Comparison of ENCODE assay signal across 8 cellular contexts in the genomic region with DNA sequence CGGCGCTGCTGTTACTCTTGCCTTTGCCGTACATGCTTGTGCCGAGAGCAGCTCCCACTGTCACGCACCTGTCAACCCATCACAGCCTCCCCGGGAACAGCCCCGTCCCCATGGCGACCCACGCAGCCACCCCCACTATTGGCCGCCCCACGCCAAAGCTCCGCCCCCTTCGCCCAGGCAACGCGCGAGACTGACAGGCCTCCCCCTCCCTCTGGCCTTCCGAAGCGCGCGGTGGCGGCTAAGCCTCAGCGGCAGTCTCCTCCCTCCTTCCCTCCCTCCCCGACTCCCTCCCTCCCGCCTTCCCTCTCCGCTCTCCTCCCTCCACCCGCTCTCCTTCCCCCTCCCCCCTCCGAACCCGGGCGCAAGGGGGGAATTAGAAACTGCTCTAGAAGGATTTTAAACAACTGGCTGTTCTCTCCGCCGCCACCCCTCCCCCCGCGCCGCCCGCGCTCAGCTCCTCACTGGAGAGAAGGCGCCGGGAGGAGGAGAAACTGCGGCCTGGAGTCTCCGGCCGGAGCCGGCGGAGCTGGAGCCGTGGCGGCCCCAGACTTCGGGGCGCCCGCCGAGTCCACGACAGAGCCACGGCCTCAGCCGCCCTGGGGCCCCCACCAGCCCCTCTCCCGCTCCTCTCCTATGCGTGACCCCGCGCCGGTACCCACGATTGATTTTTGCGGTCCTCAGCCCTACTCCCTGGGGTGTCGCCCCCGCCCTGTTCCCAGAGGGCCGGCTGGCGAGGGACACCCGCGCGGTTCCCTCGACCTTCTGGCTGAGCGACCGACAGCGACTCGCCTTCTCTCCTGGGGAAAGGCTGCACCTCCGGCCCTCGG. TPM values are rescaled to one million over a fixed set of nuclear protein-coding genes. Genes with fewer than 3 reads are reported as not detected.
DNase-seq lines count a peak whose midpoint lies in the region; ATAC-seq and TF ChIP-seq lines count a peak whose summit lies in the region.

A gene (minus strand): TSS at position 89 of the 827 bp plus-strand sequence. CDS start 55 bp downstream, at position 34.

- DNase-seq in NCI-H1092 treated with DMSO at 0.1 percent for 48 hours (lab: John Stamatoyannopoulos, UW) (peak; percentile 95), SKM-1 treated with dmso at 0.1 percent for 144 hours (lab: John Stamatoyannopoulos, UW; ENCODE audit: unreplicated experiment) (peak; percentile 96), head of caudate nucleus (peak; percentile 97 to 100 (median 100)), osteocyte (ENCODE audit: extremely low spot score, unreplicated experiment) (peak; percentile 100), thoracic aorta (ENCODE audit: low spot score) (peak; percentile 99)
- peak; percentile 97 for DNase-seq in activated naive CD8-positive, alpha-beta T cell treated with anti-CD3 and anti-CD28 coated beads for 36 hours

- H3K9me3 ChIP-seq in thoracic aorta: no peaks in the 10 kb centered on the region

- no peaks in the 10 kb centered on the region for H3K9me3 Mint-ChIP-seq in activated naive CD8-positive, alpha-beta T cell treated with anti-CD3 and anti-CD28 coated beads for 36 hours
- no peaks in the 10 kb centered on the region for H3K9me3 Mint-ChIP-seq in osteocyte (ENCODE audit: unreplicated experiment)

- no peaks in the 10 kb centered on the region for H3K36me3 ChIP-seq in thoracic aorta

- TF ChIP-seq POLR2A in GM10847 (IDR thresholded peaks at IDR 0.05; ENCODE audit: extremely low read depth, insufficient read length): peak; percentile 60

- H3K4me1 Mint-ChIP-seq in activated naive CD8-positive, alpha-beta T cell treated with anti-CD3 and anti-CD28 coated beads for 36 hours: peaks cover 31% of the 10 kb centered on the region
- H3K4me1 Mint-ChIP-seq in osteocyte (ENCODE audit: unreplicated experiment): peaks cover 58% of the 10 kb centered on the region

- peak within 1 kb of the TSS; percentile 96 for H3K4me3 ChIP-seq in thoracic aorta

- peak within 1 kb of the TSS; percentile 90 for H3K4me3 Mint-ChIP-seq in activated naive CD8-positive, alpha-beta T cell treated with anti-CD3 and anti-CD28 coated beads for 36 hours
- peak within 1 kb of the TSS; percentile 88 for H3K4me3 Mint-ChIP-seq in osteocyte (ENCODE audit: unreplicated experiment)

- H3K4me1 ChIP-seq in thoracic aorta (ENCODE audit: control insufficient read depth in 1 of 2, low read depth in 2 of 2): peaks cover 17 to 59% of the 10 kb centered on the region in 2 donors

- H3K27ac Mint-ChIP-seq in activated naive CD8-positive, alpha-beta T cell treated with anti-CD3 and anti-CD28 coated beads for 36 hours: peak within 1 kb of the TSS; percentile 81
- H3K27ac Mint-ChIP-seq in osteocyte (ENCODE audit: unreplicated experiment): peak within 1 kb of the TSS; percentile 92

- ATAC-seq in HG02623 (IDR thresholded peaks at IDR 0.05; ENCODE audit: unreplicated experiment) (peak; percentile 67), thoracic aorta (ENCODE audit: insufficient number of reproducible peaks, low FRiP score, low read depth) (peak; percentile 84)

- peak within 1 kb of the TSS; percentile 98 for H3K27ac ChIP-seq in thoracic aorta

- TF ChIP-seq CTCF in osteocyte (IDR thresholded peaks at IDR 0.05) (no peak), thoracic aorta (IDR thresholded peaks at IDR 0.05) (no peak)

- intact Hi-C loops in head of caudate nucleus (cut with DNase I): loop anchor here (1.0 to 10.0 kb wide), 5 partner anchors 36 to 414 kb away; no protein-coding TSS in a partner anchor

- H3K27me3 Mint-ChIP-seq in activated naive CD8-positive, alpha-beta T cell treated with anti-CD3 and anti-CD28 coated beads for 36 hours: peaks cover 5% of the 10 kb centered on the region
- no peaks in the 10 kb centered on the region for H3K27me3 Mint-ChIP-seq in osteocyte (ENCODE audit: unreplicated experiment)

- H3K36me3 Mint-ChIP-seq in activated naive CD8-positive, alpha-beta T cell treated with anti-CD3 and anti-CD28 coated beads for 36 hours: no peaks in the 10 kb centered on the region
- no peaks in the 10 kb centered on the region for H3K36me3 Mint-ChIP-seq in osteocyte (ENCODE audit: unreplicated experiment)

- H3K27me3 ChIP-seq in thoracic aorta (replicated peaks; ENCODE audit: insufficient read depth): no peaks in the 10 kb centered on the region

RNA-seq across cellular contexts. Expression of the gene that starts here (rescaled TPM):
- total RNA-seq in activated naive CD8-positive, alpha-beta T cell treated with anti-CD3 and anti-CD28 coated beads for 36 hours: 1 to 10 TPM; 8.3 to 8.9 TPM
- total RNA-seq in osteocyte (62.1 and 65.9 TPM in 2 replicates), thoracic aorta (10 to 100 TPM; 23.7 to 75.0 TPM)

Comparison
In these comparisons a context has a peak if more than half of its experiments do, and no peak if none do; other contexts are left out.
1. Peak in every context shown above with its lines: DNase-seq, ATAC-seq, H3K4me3 ChIP-seq and H3K27ac ChIP-seq.